In genomic region chr18:51029378-51029693, GRCh38 we compare ENCODE assay signal across 8 cellular contexts. TPM values are rescaled to one million over a fixed set of nuclear protein-coding genes. Genes with fewer than 3 reads are reported as not detected.
DNase-seq lines count a peak whose midpoint lies in the region; ATAC-seq and TF ChIP-seq lines count a peak whose summit lies in the region.

No MANE protein-coding gene starts in this region.

- H3K9ac ChIP-seq in rectal smooth muscle tissue (ENCODE audit: low read length), result peak overlapping the region; percentile 72

- no peaks in the 10 kb centered on the region for H3K9me3 ChIP-seq in RWPE2 (ENCODE audit: severe bottlenecking)
- no peaks in the 10 kb centered on the region for H3K9me3 ChIP-seq in esophagus squamous epithelium

- H3K27ac ChIP-seq in RWPE2 (ENCODE audit: poor library complexity, severe bottlenecking), result peak overlapping the region; percentile 70
- H3K27ac ChIP-seq in esophagus squamous epithelium, result peak overlapping the region; percentile 98 to 100 (median 98)
- H3K27ac ChIP-seq in rectal smooth muscle tissue (ENCODE audit: low read depth, low read length), result peak overlapping the region; percentile 98

- TF ChIP-seq CTCF in RWPE2 (IDR thresholded peaks at IDR 0.05; ENCODE audit: poor library complexity, severe bottlenecking) (no peak), esophagus squamous epithelium (IDR thresholded peaks at IDR 0.05) (no peak)

- ATAC-seq in GM21717 (IDR thresholded peaks at IDR 0.05; ENCODE audit: unreplicated experiment) (peak; percentile 10), RWPE2 (ENCODE audit: low read depth) (peak; percentile 43; the same call in 2 of the 3 replicates), HG03095 (IDR thresholded peaks at IDR 0.05; ENCODE audit: unreplicated experiment) (no peak)

- peak overlapping the region; percentile 96 for H3K4me3 ChIP-seq in RWPE2 (ENCODE audit: severe bottlenecking)
- H3K4me3 ChIP-seq in esophagus squamous epithelium, result peak overlapping the region; percentile 58 to 88 (median 80)
- H3K4me3 ChIP-seq in rectal smooth muscle tissue (ENCODE audit: low read length), result peak overlapping the region; percentile 90

- peaks cover 5% of the 10 kb centered on the region for H3K4me1 ChIP-seq in RWPE2 (ENCODE audit: insufficient read depth, poor library complexity, severe bottlenecking)
- H3K4me1 ChIP-seq in esophagus squamous epithelium, result peaks cover 16 to 59% (median 20%) of the 10 kb centered on the region in 3 donors
- peaks cover 19% of the 10 kb centered on the region for H3K4me1 ChIP-seq in rectal smooth muscle tissue (ENCODE audit: control insufficient read depth, insufficient read depth, low read length)

- intact Hi-C loops in esophagus squamous epithelium (cut with DNase I), result loop anchor here (10.0 kb wide), 1 partner anchor 65 kb away; the partner anchor contains the start of gene ELAC1

- 4 to 9% methylated on average over 10 of the region's 10 CpGs for WGBS in esophagus squamous epithelium, 2 donors

- no peaks in the 10 kb centered on the region for H3K27me3 ChIP-seq in RWPE2 (ENCODE audit: insufficient read depth, poor library complexity, severe bottlenecking)
- no peaks in the 10 kb centered on the region for H3K27me3 ChIP-seq in esophagus squamous epithelium
- no peaks in the 10 kb centered on the region for H3K27me3 ChIP-seq in rectal smooth muscle tissue (ENCODE audit: control insufficient read depth, insufficient read depth, low read length)

- TF ChIP-seq POLR2A in esophagus squamous epithelium (IDR thresholded peaks at IDR 0.05), result no peak

- peaks cover 14% of the 10 kb centered on the region for H3K36me3 ChIP-seq in RWPE2 (ENCODE audit: low read depth)
- peaks cover 0 to 24% (median 0%) of the 10 kb centered on the region in 3 donors for H3K36me3 ChIP-seq in esophagus squamous epithelium
- no peaks in the 10 kb centered on the region for H3K36me3 ChIP-seq in rectal smooth muscle tissue (ENCODE audit: control insufficient read depth, insufficient read depth, low read length)

- DNase-seq in RWPE2 (ENCODE audit: low spot score), result no peak
- DNase-seq in esophagus squamous epithelium (lab: John Stamatoyannopoulos, UW), result no peak
- no peak for DNase-seq in cerebellar nuclear complex (lab: John Stamatoyannopoulos, UW)
- DNase-seq in RPMI8226, result no peak
- no peak for DNase-seq in occipital lobe (lab: John Stamatoyannopoulos, UW)

RNA-seq across cellular contexts. Expression of gene SMAD4, which starts 0.7 kb away (rescaled TPM):
- total RNA-seq in esophagus squamous epithelium (10 to 100 TPM; 32.9 to 84.5 (median 49.3) TPM), occipital lobe (80.2 TPM)
